In the genomic region with DNA sequence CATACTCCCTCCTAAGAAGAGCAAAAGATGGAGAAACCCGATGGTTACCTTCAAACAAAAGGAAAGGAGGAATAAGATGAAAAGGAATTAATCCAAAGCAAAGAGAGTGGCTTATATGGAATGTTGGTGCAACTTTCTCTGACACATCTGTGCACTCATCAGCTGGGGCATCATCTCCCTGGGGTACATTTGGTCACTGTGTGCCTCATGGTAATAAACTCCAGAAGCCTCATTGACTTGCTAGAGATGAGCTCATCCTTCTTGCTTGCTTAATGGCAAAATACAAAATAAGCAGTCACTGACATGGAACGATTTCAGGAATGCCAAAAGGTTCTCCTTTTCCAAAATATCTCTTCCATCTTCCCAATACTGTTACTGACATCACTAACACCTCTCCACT, we compare ENCODE assay signal across 16 cellular contexts. TPM values are rescaled to one million over a fixed set of nuclear protein-coding genes. Genes with fewer than 3 reads are reported as not detected.
DNase-seq lines count a peak whose midpoint lies in the region; ATAC-seq, FAIRE-seq and TF ChIP-seq lines count a peak whose summit lies in the region.
"Had no signal": no experiment of that assay in that cellular context is flagged by ENCODE, and none has a peak within 500 bp of the region (broad histone marks: within the 10 kb centered on the region; RNA-seq: fewer than 3 reads in every experiment).

No MANE protein-coding gene starts in this region.

- no peaks in the 10 kb centered on the region for H3K27me3 ChIP-seq in gastroesophageal sphincter
- H3K27me3 ChIP-seq in skeletal muscle satellite cell (ENCODE audit: control insufficient read depth, insufficient read depth, low read length) = no peaks in the 10 kb centered on the region
- no peaks in the 10 kb centered on the region for H3K27me3 ChIP-seq in SJCRH30

- 48 to 53% methylated on average over 2 of the region's 2 CpGs for WGBS in gastroesophageal sphincter (ENCODE audit: low coverage in 1 of 2), 2 donors

- ATAC-seq in SK-N-SH treated with all-trans-retinoic acid at 6 μM for 48 hours = peak; percentile 30
- ATAC-seq in gastroesophageal sphincter = peak; percentile 73
- ATAC-seq: HepG2 had no signal

- no peak overlapping the region for H3K4me2 ChIP-seq in skeletal muscle satellite cell (ENCODE audit: low read length)

- TF ChIP-seq CTCF in gastroesophageal sphincter (IDR thresholded peaks at IDR 0.05) = no peak

- H3K27ac ChIP-seq in gastroesophageal sphincter = peak overlapping the region; percentile 22 to 70 (median 50)
- H3K27ac ChIP-seq in SJCRH30 = no peak overlapping the region

- no peaks in the 10 kb centered on the region for H3K9me3 ChIP-seq in gastroesophageal sphincter
- no peaks in the 10 kb centered on the region for H3K9me3 ChIP-seq in skeletal muscle satellite cell (replicated peaks; ENCODE audit: low read length)
- no peaks in the 10 kb centered on the region for H3K9me3 ChIP-seq in SJCRH30 (replicated peaks)

- no peak for FAIRE-seq in GM12891 (lab: Jason Lieb, UNC)
- FAIRE-seq: HepG2, kidney had no signal

- peak overlapping the region; percentile 45 for H3K9ac ChIP-seq in skeletal muscle satellite cell (ENCODE audit: low read depth, low read length)

- no peak for TF ChIP-seq EP300 in gastroesophageal sphincter (IDR thresholded peaks at IDR 0.05)

- no peak for TF ChIP-seq POLR2A in gastroesophageal sphincter (IDR thresholded peaks at IDR 0.05)
- no peak for TF ChIP-seq POLR2A in GM12891 (IDR thresholded peaks at IDR 0.05; ENCODE audit: low read depth, low read length)

- DNase-seq in GM03348 (ENCODE audit: low spot score) (peak; percentile 65), iPS-NIHi11 (ENCODE audit: low spot score) (no peak), SJCRH30 (no peak), hippocampal formation (lab: John Stamatoyannopoulos, UW) (no peak), GM12891 (ENCODE audit: insufficient read length, low spot score) (no peak)
- DNase-seq: activated CD4-positive, alpha-beta T cell treated with anti-CD3 and anti-CD28 coated beads for 48 hours; activated T-cell treated with anti-CD3 and anti-CD28 coated beads, Interleukin-2, amount 50 U/mL, for 24 hours; CD4-positive, alpha-beta memory T cell; kidney; NCI-H1105 treated with DMSO at 0.1 percent for 48 hours; NCI-H446; OCI-M1 had no signal

- no peak overlapping the region for H3K4me3 ChIP-seq in gastroesophageal sphincter
- no peak overlapping the region for H3K4me3 ChIP-seq in skeletal muscle satellite cell (ENCODE audit: low read length)
- no peak overlapping the region for H3K4me3 ChIP-seq in SJCRH30

- H3K36me3 ChIP-seq in gastroesophageal sphincter (peaks cover 0 to 40% of the 10 kb centered on the region in 2 donors), skeletal muscle satellite cell (ENCODE audit: insufficient read depth, low read length) (peaks cover 94% of the 10 kb centered on the region), SJCRH30 (peaks cover 5% of the 10 kb centered on the region)

- peaks cover 5 to 97% (median 15%) of the 10 kb centered on the region in 3 donors for H3K4me1 ChIP-seq in gastroesophageal sphincter
- H3K4me1 ChIP-seq in skeletal muscle satellite cell (ENCODE audit: control insufficient read depth, insufficient read depth, low read length) = peaks cover 79% of the 10 kb centered on the region
- H3K4me1 ChIP-seq in SJCRH30 = no peaks in the 10 kb centered on the region

TF ChIP-seq in SK-N-SH treated with all-trans-retinoic acid at 6 μM for 48 hours, 23 proteins besides CTCF, POLR2A, EP300 and RAD21 (continues in another document):
- TF ChIP-seq, protein P1, sequence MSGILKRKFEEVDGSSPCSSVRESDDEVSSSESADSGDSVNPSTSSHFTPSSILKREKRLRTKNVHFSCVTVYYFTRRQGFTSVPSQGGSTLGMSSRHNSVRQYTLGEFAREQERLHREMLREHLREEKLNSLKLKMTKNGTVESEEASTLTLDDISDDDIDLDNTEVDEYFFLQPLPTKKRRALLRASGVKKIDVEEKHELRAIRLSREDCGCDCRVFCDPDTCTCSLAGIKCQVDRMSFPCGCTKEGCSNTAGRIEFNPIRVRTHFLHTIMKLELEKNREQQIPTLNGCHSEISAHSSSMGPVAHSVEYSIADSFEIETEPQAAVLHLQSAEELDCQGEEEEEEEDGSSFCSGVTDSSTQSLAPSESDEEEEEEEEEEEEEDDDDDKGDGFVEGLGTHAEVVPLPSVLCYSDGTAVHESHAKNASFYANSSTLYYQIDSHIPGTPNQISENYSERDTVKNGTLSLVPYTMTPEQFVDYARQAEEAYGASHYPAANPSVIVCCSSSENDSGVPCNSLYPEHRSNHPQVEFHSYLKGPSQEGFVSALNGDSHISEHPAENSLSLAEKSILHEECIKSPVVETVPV (CRISPR knock-in tag; IDR thresholded peaks at IDR 0.05) = no peak
- TF ChIP-seq RARB (CRISPR knock-in tag; IDR thresholded peaks at IDR 0.05) = no peak
- TF ChIP-seq, protein P2, sequence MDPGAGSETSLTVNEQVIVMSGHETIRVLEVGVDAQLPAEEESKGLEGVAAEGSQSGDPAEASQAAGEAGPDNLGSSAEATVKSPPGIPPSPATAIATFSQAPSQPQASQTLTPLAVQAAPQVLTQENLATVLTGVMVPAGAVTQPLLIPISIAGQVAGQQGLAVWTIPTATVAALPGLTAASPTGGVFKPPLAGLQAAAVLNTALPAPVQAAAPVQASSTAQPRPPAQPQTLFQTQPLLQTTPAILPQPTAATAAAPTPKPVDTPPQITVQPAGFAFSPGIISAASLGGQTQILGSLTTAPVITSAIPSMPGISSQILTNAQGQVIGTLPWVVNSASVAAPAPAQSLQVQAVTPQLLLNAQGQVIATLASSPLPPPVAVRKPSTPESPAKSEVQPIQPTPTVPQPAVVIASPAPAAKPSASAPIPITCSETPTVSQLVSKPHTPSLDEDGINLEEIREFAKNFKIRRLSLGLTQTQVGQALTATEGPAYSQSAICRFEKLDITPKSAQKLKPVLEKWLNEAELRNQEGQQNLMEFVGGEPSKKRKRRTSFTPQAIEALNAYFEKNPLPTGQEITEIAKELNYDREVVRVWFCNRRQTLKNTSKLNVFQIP (CRISPR knock-in tag; IDR thresholded peaks at IDR 0.05; ENCODE audit: borderline replicate concordance, low read depth) = no peak

TF ChIP-seq in GM12891, 5 proteins besides CTCF, POLR2A, EP300 and RAD21:
- TF ChIP-seq SPI1 (IDR thresholded peaks at IDR 0.05; ENCODE audit: low read depth, low read length) (no peak), POLR2AphosphoS5 (IDR thresholded peaks at IDR 0.05; ENCODE audit: low read depth, low read length) (no peak), POU2F2 (IDR thresholded peaks at IDR 0.05; ENCODE audit: low read depth, low read length) (no peak), TAF1 (IDR thresholded peaks at IDR 0.05; ENCODE audit: low read depth, low read length) (no peak), PAX5 (IDR thresholded peaks at IDR 0.05; ENCODE audit: insufficient read depth, low read length, severe bottlenecking) (no peak)
TF ChIP-seq in GM12891: peak in this region for 0.

RNA-seq across cellular contexts. Expression of a gene that starts 22.5 kb away (rescaled TPM):
- 100 to 1,000 TPM; 546 to 772 (median 602) TPM for total RNA-seq in gastroesophageal sphincter
- total RNA-seq in skeletal muscle satellite cell (2012; rRNA removed) = 1,125 and 1,633 TPM in 2 replicates
- total RNA-seq in SJCRH30 (2014; rRNA removed; shearing (Covaris generic)) = 22.2 and 23.7 TPM in 2 replicates
- polyA plus RNA-seq in GM12891 (2012; ENCODE audit: low read depth, missing spikeins) = 0.51 TPM
- total RNA-seq: CD4-positive, alpha-beta memory T cell; HepG2 had no signal
- polyA plus RNA-seq: CD4-positive, alpha-beta memory T cell had no signal

RNA-seq across cellular contexts. Expression of a gene that starts 47.8 kb away (rescaled TPM):
- total RNA-seq in gastroesophageal sphincter = 100 to 1,000 TPM; 142 to 188 (median 170) TPM
- total RNA-seq in skeletal muscle satellite cell (2012; rRNA removed) = 125 and 199 TPM in 2 replicates
- total RNA-seq in SJCRH30 (2014; rRNA removed; shearing (Covaris generic)) = 21.6 and 25.2 TPM in 2 replicates
- polyA plus RNA-seq in GM12891 (2012; ENCODE audit: low read depth, missing spikeins) = 0.04 TPM
- polyA plus RNA-seq: CD4-positive, alpha-beta memory T cell had no signal

Comparison
In these comparisons a context has a peak if more than half of its experiments do, and no peak if none do; other contexts are left out.
1. RNA of a gene that starts 22.5 kb away (total RNA-seq): 546 to 772 TPM in gastroesophageal sphincter; 22.2 to 23.7 TPM in SJCRH30; every median in the first group is over 10 times any median in the second.